28 cellular contexts compared by ENCODE assay signal in genomic region chr5:6321078-6321477, GRCh38.
"Had no signal": no experiment of that assay in that cellular context is flagged by ENCODE, and none has a peak within 500 bp of the region (broad histone marks: within the 10 kb centered on the region; RNA-seq: fewer than 3 reads in every experiment).

No MANE protein-coding gene starts in this region.

- H3K4me1 Mint-ChIP-seq: naive thymus-derived CD8-positive, alpha-beta T cell; nephron; neural crest cell; stimulated activated memory B cell treated with anti-CD40 and anti-IgM and Interleukin-4, amounts not matched to agents 10 μg/mL and 1 μg/mL and 100 μg/mL, for 72 hours; stimulated activated naive CD8-positive, alpha-beta T cell treated with anti-CD3 and anti-CD28 coated beads, Interleukin-15, amount 100 ng/mL, for 72 hours had no signal

- ATAC-seq: left colon; left lung; lower lobe of right lung; naive thymus-derived CD8-positive, alpha-beta T cell; psoas muscle; right lobe of liver; stimulated activated memory B cell treated with anti-CD40 and anti-IgM and Interleukin-4, amounts not matched to agents 10 μg/mL and 1 μg/mL and 100 μg/mL, for 72 hours; stimulated activated naive CD8-positive, alpha-beta T cell treated with anti-CD3 and anti-CD28 coated beads, Interleukin-15, amount 100 ng/mL, for 72 hours had no signal

- H3K27me3 ChIP-seq: left lung, right lobe of liver, testis, thyroid gland, transverse colon, upper lobe of left lung had no signal

- H3K27ac Mint-ChIP-seq: naive thymus-derived CD8-positive, alpha-beta T cell; nephron; stimulated activated memory B cell treated with anti-CD40 and anti-IgM and Interleukin-4, amounts not matched to agents 10 μg/mL and 1 μg/mL and 100 μg/mL, for 72 hours; stimulated activated naive CD8-positive, alpha-beta T cell treated with anti-CD3 and anti-CD28 coated beads, Interleukin-15, amount 100 ng/mL, for 72 hours had no signal

- H3K27me3 Mint-ChIP-seq: stimulated activated memory B cell treated with anti-CD40 and anti-IgM and Interleukin-4, amounts not matched to agents 10 μg/mL and 1 μg/mL and 100 μg/mL, for 72 hours; stimulated activated naive CD8-positive, alpha-beta T cell treated with anti-CD3 and anti-CD28 coated beads, Interleukin-15, amount 100 ng/mL, for 72 hours had no signal

- H2AFZ ChIP-seq: parathyroid adenoma had no signal

- DNase-seq: hippocampal formation; kidney; left colon; left lung; lower lobe of right lung; mammary epithelial cell; mesenchymal stem cell; naive thymus-derived CD8-positive, alpha-beta T cell; nucleus accumbens; psoas muscle; stimulated activated CD4-positive, alpha-beta T cell treated with anti-CD3 and anti-CD28 coated beads, Interleukin-1b, Interleukin-23, amount 100 ng/mL, for 48 hours; stimulated activated CD4-positive, alpha-beta T cell treated with anti-CD3 and anti-CD28 coated beads, Interleukin-2, amount 100 ng/mL, for 48 hours; stimulated activated CD4-positive, alpha-beta T cell treated with anti-CD3 and anti-CD28 coated beads, Interleukin-4, amount 100 ng/mL, for 4 hours; stimulated activated CD8-positive, alpha-beta memory T cell treated with anti-CD3 and anti-CD28 coated beads, Interleukin-4, amount 100 ng/mL, for 48 hours; stimulated activated naive CD4-positive, alpha-beta T cell treated with Interleukin-2 at 50 U/mL for 16 hours; stimulated activated naive CD8-positive, alpha-beta T cell treated with anti-CD3 and anti-CD28 coated beads, Interleukin-15, amount 100 ng/mL, for 72 hours; substantia nigra; testis; thyroid gland; transverse colon; upper lobe of left lung had no signal

- H3K4me3 Mint-ChIP-seq: naive thymus-derived CD8-positive, alpha-beta T cell; nephron; neural crest cell; stimulated activated memory B cell treated with anti-CD40 and anti-IgM and Interleukin-4, amounts not matched to agents 10 μg/mL and 1 μg/mL and 100 μg/mL, for 72 hours; stimulated activated naive CD8-positive, alpha-beta T cell treated with anti-CD3 and anti-CD28 coated beads, Interleukin-15, amount 100 ng/mL, for 72 hours had no signal

- H3K9me3 ChIP-seq: psoas muscle, right lobe of liver, testis, thyroid gland, transverse colon had no signal

- H3K4me1 ChIP-seq: left lung, lower lobe of right lung, parathyroid adenoma, psoas muscle, right lobe of liver, testis, thyroid gland, transverse colon, upper lobe of left lung had no signal

- FAIRE-seq: kidney, urothelium cell line had no signal

- H3K27ac ChIP-seq: left lung, lower lobe of right lung, parathyroid adenoma, psoas muscle, right lobe of liver, testis, thyroid gland, transverse colon, upper lobe of left lung had no signal

- H3K4me2 ChIP-seq: smooth muscle cell had no signal

- H3K79me2 ChIP-seq: parathyroid adenoma had no signal

- H3K36me3 ChIP-seq: left lung, lower lobe of right lung, right lobe of liver, thyroid gland, transverse colon, upper lobe of left lung had no signal

- H3K4me3 ChIP-seq: left lung, lower lobe of right lung, psoas muscle, right lobe of liver, smooth muscle cell, testis, thyroid gland, transverse colon, upper lobe of left lung had no signal

- H3K9ac ChIP-seq: parathyroid adenoma had no signal
